11 cellular contexts compared by ENCODE assay signal in the genomic region with DNA sequence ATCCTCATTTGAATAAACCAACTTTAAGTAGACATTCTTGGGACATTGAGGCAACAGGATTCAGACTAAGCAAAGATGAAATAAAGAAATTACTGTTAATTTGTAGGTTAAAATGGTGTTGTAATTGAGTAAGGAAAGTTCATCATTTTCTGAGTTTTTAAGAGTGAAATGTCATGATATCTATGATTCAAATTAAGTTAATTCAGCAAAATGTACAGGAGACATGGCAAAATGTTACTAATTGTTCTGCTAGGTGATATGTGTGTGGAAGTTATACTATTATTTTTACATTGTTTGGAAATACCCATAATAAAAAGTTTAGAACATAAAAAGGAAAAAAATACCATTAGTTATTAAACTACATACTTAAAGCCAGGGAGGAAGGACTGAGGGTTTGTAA.
"Had no signal": no experiment of that assay in that cellular context is flagged by ENCODE, and none has a peak within 500 bp of the region (broad histone marks: within the 10 kb centered on the region; RNA-seq: fewer than 3 reads in every experiment).

No MANE protein-coding gene starts in this region.

- H3K4me2 ChIP-seq: GM23338 had no signal

- H3K4me3 ChIP-seq: GM23248, GM23338, HAP-1 had no signal

- FAIRE-seq: H1, H54 had no signal

- ATAC-seq: GM23338, HCT116 had no signal

- H2AFZ ChIP-seq: GM23248 had no signal

- H3K4me1 ChIP-seq: HAP-1 had no signal

- H3K9me3 ChIP-seq: HAP-1 had no signal

- H3K9ac ChIP-seq: GM23248 had no signal

- H3K27ac ChIP-seq: GM23248 had no signal

- H3K36me3 ChIP-seq: HAP-1 had no signal

- DNase-seq: GM23248, GOT3, H7, H9, HCEC 1CT, HFFc6 had no signal
